Comparison of ENCODE assay signal across 1 cellular context in genomic region chr3:46558184-46559029, GRCh38.
TF ChIP-seq lines count a peak whose summit lies in the region.

No MANE protein-coding gene starts in this region.

TF ChIP-seq in HepG2, 621 proteins besides CTCF, POLR2A, EP300 and RAD21 (continued from another document and continues in another):
- TF ChIP-seq ZNF362 (CRISPR knock-in tag; IDR thresholded peaks at IDR 0.05; ENCODE audit: borderline replicate concordance): no peak
- no peak for TF ChIP-seq FIP1L1 (IDR thresholded peaks at IDR 0.05; ENCODE audit: borderline replicate concordance, insufficient read depth, low read depth, low read length)
- TF ChIP-seq RFX5 (IDR thresholded peaks at IDR 0.05; ENCODE audit: low read depth, low read length): no peak
- peak; percentile 64 for TF ChIP-seq ZNF18 (CRISPR knock-in tag; IDR thresholded peaks at IDR 0.05; ENCODE audit: insufficient replicate concordance)
- peak; percentile 49 for TF ChIP-seq XRCC5 (optimal IDR thresholded peaks at IDR 0.05; ENCODE audit: low read length)
- no peak for TF ChIP-seq MTF2 (CRISPR knock-in tag; IDR thresholded peaks at IDR 0.05; ENCODE audit: borderline replicate concordance)
- no peak; the same call in 1 of the 2 replicates for TF ChIP-seq HIVEP1 (CRISPR knock-in tag; IDR thresholded peaks at IDR 0.05)
- TF ChIP-seq ZNF274 (CRISPR knock-in tag; IDR thresholded peaks at IDR 0.05): no peak
- no peak for TF ChIP-seq ZNF34 (CRISPR knock-in tag; IDR thresholded peaks at IDR 0.05; ENCODE audit: borderline replicate concordance)
- no peak for TF ChIP-seq ZNF225 (CRISPR knock-in tag; IDR thresholded peaks at IDR 0.05)
- TF ChIP-seq HNF4G (IDR thresholded peaks at IDR 0.05; ENCODE audit: borderline replicate concordance, low read depth, low read length): no peak
- no peak for TF ChIP-seq HNF4G (CRISPR knock-in tag; IDR thresholded peaks at IDR 0.05; ENCODE audit: borderline replicate concordance, low read depth)
- TF ChIP-seq POLR2G (IDR thresholded peaks at IDR 0.05; ENCODE audit: low read depth, low read length): peak; percentile 61; the same call in 1 of the 2 replicates
- peak; percentile 68; the same call in 1 of the 2 replicates for TF ChIP-seq ZNF605 (CRISPR knock-in tag; IDR thresholded peaks at IDR 0.05)
- peak; percentile 62; the same call in 1 of the 2 replicates for TF ChIP-seq TARDBP (CRISPR knock-in tag; IDR thresholded peaks at IDR 0.05)
- no peak for TF ChIP-seq ATF6 (CRISPR knock-in tag; conservative IDR thresholded peaks at IDR 0.05)
- peak; percentile 50 for TF ChIP-seq SALL1 (CRISPR knock-in tag; IDR thresholded peaks at IDR 0.05)
- peak; percentile 53; the same call in 1 of the 2 replicates for TF ChIP-seq ZNF335 (CRISPR knock-in tag; IDR thresholded peaks at IDR 0.05)
- TF ChIP-seq NFKBIZ (CRISPR knock-in tag; IDR thresholded peaks at IDR 0.05): peak; percentile 44; the same call in 1 of the 2 replicates
- no peak for TF ChIP-seq EZH2 (conservative IDR thresholded peaks at IDR 0.05; ENCODE audit: low read depth, low read length)
- TF ChIP-seq FOXK1 (CRISPR knock-in tag; IDR thresholded peaks at IDR 0.05; ENCODE audit: borderline replicate concordance, low read depth): peak; percentile 17; the same call in 1 of the 2 replicates
- TF ChIP-seq ZNF773 (CRISPR knock-in tag; IDR thresholded peaks at IDR 0.05; ENCODE audit: borderline replicate concordance): no peak
- TF ChIP-seq NR2F6 (IDR thresholded peaks at IDR 0.05): no peak
- peak; percentile 25; the same call in 1 of the 2 replicates for TF ChIP-seq NR2F6 (CRISPR knock-in tag; IDR thresholded peaks at IDR 0.05)
- no peak for TF ChIP-seq ZNF782 (CRISPR knock-in tag; IDR thresholded peaks at IDR 0.05; ENCODE audit: borderline replicate concordance)
- no peak for TF ChIP-seq ZBTB25 (CRISPR knock-in tag; IDR thresholded peaks at IDR 0.05)
- TF ChIP-seq CEBPZ (IDR thresholded peaks at IDR 0.05; ENCODE audit: low read length): no peak
- TF ChIP-seq PHF8 (CRISPR knock-in tag; IDR thresholded peaks at IDR 0.05): peak; percentile 75
- TF ChIP-seq MBD4 (IDR thresholded peaks at IDR 0.05; ENCODE audit: borderline replicate concordance, low read length): no peak
- TF ChIP-seq ZFP36L1 (CRISPR knock-in tag; IDR thresholded peaks at IDR 0.05): no peak
- no peak for TF ChIP-seq ZNF800 (CRISPR knock-in tag; IDR thresholded peaks at IDR 0.05)
- no peak for TF ChIP-seq DDIT3 (CRISPR knock-in tag; IDR thresholded peaks at IDR 0.05)
- no peak for TF ChIP-seq ZNF83 (CRISPR knock-in tag; IDR thresholded peaks at IDR 0.05; ENCODE audit: borderline replicate concordance)
- peak; percentile 45; the same call in 1 of the 2 replicates for TF ChIP-seq SPEN (CRISPR knock-in tag; IDR thresholded peaks at IDR 0.05; ENCODE audit: low read depth)
- TF ChIP-seq ELF1 (CRISPR knock-in tag; IDR thresholded peaks at IDR 0.05): peak; percentile 39
- no peak for TF ChIP-seq KDM1A (CRISPR knock-in tag; IDR thresholded peaks at IDR 0.05)
- no peak for TF ChIP-seq ZBTB38 (CRISPR knock-in tag; IDR thresholded peaks at IDR 0.05)
- no peak for TF ChIP-seq JUN (CRISPR knock-in tag; IDR thresholded peaks at IDR 0.05)
- no peak; the same call in 1 of the 2 replicates for TF ChIP-seq HOXA5 (CRISPR knock-in tag; IDR thresholded peaks at IDR 0.05)
- TF ChIP-seq TBL1XR1 (IDR thresholded peaks at IDR 0.05; ENCODE audit: borderline replicate concordance, low read length, partially characterized antibody): no peak
- no peak for TF ChIP-seq ZFP37 (CRISPR knock-in tag; IDR thresholded peaks at IDR 0.05; ENCODE audit: borderline replicate concordance)
- TF ChIP-seq KDM3A (CRISPR knock-in tag; IDR thresholded peaks at IDR 0.05; ENCODE audit: low read depth): 0 out of 2 replicates have a peak, but pooled peaks have one; percentile 52
- no peak for TF ChIP-seq ZNF326 (CRISPR knock-in tag; IDR thresholded peaks at IDR 0.05; ENCODE audit: borderline replicate concordance)
- TF ChIP-seq HMGXB3 (CRISPR knock-in tag; IDR thresholded peaks at IDR 0.05; ENCODE audit: borderline replicate concordance): no peak
- no peak for TF ChIP-seq SNAI1 (CRISPR knock-in tag; IDR thresholded peaks at IDR 0.05; ENCODE audit: borderline replicate concordance)
- TF ChIP-seq ZNF350 (CRISPR knock-in tag; IDR thresholded peaks at IDR 0.05; ENCODE audit: borderline replicate concordance, low read depth): peak; percentile 71
- no peak for TF ChIP-seq NPAS2 (CRISPR knock-in tag; IDR thresholded peaks at IDR 0.05; ENCODE audit: borderline replicate concordance)
- TF ChIP-seq ZNF839 (CRISPR knock-in tag; IDR thresholded peaks at IDR 0.05; ENCODE audit: borderline replicate concordance): no peak
- no peak for TF ChIP-seq PAWR (CRISPR knock-in tag; IDR thresholded peaks at IDR 0.05; ENCODE audit: borderline replicate concordance)
- no peak for TF ChIP-seq ZKSCAN8 (CRISPR knock-in tag; IDR thresholded peaks at IDR 0.05; ENCODE audit: borderline replicate concordance)
